Comparison of ENCODE assay signal across 1 cellular context in the genomic region with DNA sequence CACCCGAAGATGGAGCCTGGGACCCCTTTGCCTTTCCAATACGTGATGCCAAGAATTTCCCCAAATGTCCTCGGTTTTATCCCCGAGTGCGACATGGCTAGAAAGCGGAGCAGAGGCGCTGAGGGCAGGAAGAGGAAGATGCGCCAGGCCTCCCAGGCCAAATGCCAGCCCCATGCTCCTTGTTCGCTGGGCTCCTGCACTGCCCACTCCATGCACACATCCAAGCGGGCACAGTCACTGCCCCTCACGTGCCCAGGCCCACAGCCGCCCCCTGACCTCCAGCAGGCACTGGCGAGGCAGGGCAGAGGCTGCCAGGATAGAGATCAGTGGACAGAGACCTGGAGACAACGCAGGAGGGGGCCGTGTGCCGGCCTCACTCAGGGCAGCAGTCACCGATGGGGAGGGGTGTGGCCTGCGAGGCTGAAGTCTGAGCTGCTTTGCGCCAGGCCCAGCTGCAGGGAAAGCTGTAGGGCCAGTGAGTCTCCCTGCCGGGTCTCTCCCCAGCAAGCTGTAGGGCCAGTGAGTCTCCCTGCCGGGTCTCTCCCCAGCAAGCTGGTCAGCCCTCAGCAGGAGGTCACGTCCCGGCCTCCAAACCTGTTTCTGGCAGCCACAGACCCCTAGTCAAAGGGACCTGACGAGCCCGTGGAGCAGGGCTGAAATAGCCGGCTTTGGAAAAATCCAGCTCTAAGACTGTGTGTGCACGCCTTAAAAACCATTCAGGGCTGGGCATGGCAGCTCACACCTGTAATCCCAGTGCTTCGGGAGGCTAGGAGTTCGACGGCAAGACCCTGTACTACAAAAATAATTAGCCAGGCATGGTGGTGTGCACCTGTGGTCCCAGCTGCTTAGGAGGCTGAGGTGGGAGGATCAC.
TF ChIP-seq lines count a peak whose summit lies in the region.

No MANE protein-coding gene starts in this region.

TF ChIP-seq in SK-N-SH treated with all-trans-retinoic acid at 6 μM for 48 hours, 23 proteins besides CTCF, POLR2A, EP300 and RAD21 (continued from another document):
- TF ChIP-seq CREB5 (CRISPR knock-in tag; IDR thresholded peaks at IDR 0.05; ENCODE audit: low read depth) (no peak), ZNF565 (CRISPR knock-in tag; conservative IDR thresholded peaks at IDR 0.05; ENCODE audit: low read depth) (no peak), RARB (CRISPR knock-in tag; IDR thresholded peaks at IDR 0.05) (no peak)
